Comparison of ENCODE assay signal across 8 cellular contexts in genomic region chr20:31968299-31969126, GRCh38. TPM values are rescaled to one million over a fixed set of nuclear protein-coding genes. Genes with fewer than 3 reads are reported as not detected.
DNase-seq lines count a peak whose midpoint lies in the region; ATAC-seq, FAIRE-seq and TF ChIP-seq lines count a peak whose summit lies in the region.

No MANE protein-coding gene starts in this region.

- TF ChIP-seq POLR2A in H54 (IDR thresholded peaks at IDR 0.05; ENCODE audit: low read depth, low read length), result no peak

- TF ChIP-seq CTCF in foreskin keratinocyte (conservative IDR thresholded peaks at IDR 0.05) (no peak), neural crest cell (conservative IDR thresholded peaks at IDR 0.05) (no peak)

- H3K4me1 ChIP-seq in foreskin keratinocyte, result no peaks in the 10 kb centered on the region

- H3K27ac ChIP-seq in foreskin keratinocyte, result no peak overlapping the region

- no peak overlapping the region for H3K27ac Mint-ChIP-seq in neural crest cell (ENCODE audit: unreplicated experiment)
- no peak overlapping the region for H3K27ac Mint-ChIP-seq in stimulated activated naive CD8-positive, alpha-beta T cell treated with anti-CD3 and anti-CD28 coated beads, Interleukin-15, Interleukin-2, amounts not matched to agents 100 ng/mL and 50 ng/mL, for 24 hours

- DNase-seq in AML-193 (lab: John Stamatoyannopoulos, UW), result peak; percentile 44 to 51
- peak; percentile 80 for DNase-seq in H54 (ENCODE audit: insufficient read length, low spot score)
- peak; percentile 86 for DNase-seq in RPMI8226
- peak; percentile 92 for DNase-seq in activated effector memory CD4-positive, alpha-beta T cell treated with anti-CD3 and anti-CD28 coated beads, Interleukin-2, amount 50 U/mL, for 16 hours
- DNase-seq in foreskin keratinocyte, result peak in 1 of 2 donors; percentile 36
- peak; percentile 100 for DNase-seq in neural crest cell (ENCODE audit: low read depth, low spot score)

- H3K9me3 Mint-ChIP-seq in neural crest cell, result no peaks in the 10 kb centered on the region
- H3K9me3 Mint-ChIP-seq in stimulated activated naive CD8-positive, alpha-beta T cell treated with anti-CD3 and anti-CD28 coated beads, Interleukin-15, Interleukin-2, amounts not matched to agents 100 ng/mL and 50 ng/mL, for 24 hours, result no peaks in the 10 kb centered on the region

- no peak for FAIRE-seq in H54 (lab: Jason Lieb, UNC)

- H3K36me3 Mint-ChIP-seq in neural crest cell (ENCODE audit: low read depth), result no peaks in the 10 kb centered on the region
- H3K36me3 Mint-ChIP-seq in stimulated activated naive CD8-positive, alpha-beta T cell treated with anti-CD3 and anti-CD28 coated beads, Interleukin-15, Interleukin-2, amounts not matched to agents 100 ng/mL and 50 ng/mL, for 24 hours (ENCODE audit: low read depth), result no peaks in the 10 kb centered on the region

- peaks cover 15% of the 10 kb centered on the region for H3K4me1 Mint-ChIP-seq in neural crest cell
- peaks cover 4% of the 10 kb centered on the region for H3K4me1 Mint-ChIP-seq in stimulated activated naive CD8-positive, alpha-beta T cell treated with anti-CD3 and anti-CD28 coated beads, Interleukin-15, Interleukin-2, amounts not matched to agents 100 ng/mL and 50 ng/mL, for 24 hours (ENCODE audit: low read depth)

- peaks cover 62% of the 10 kb centered on the region for H3K27me3 ChIP-seq in foreskin keratinocyte

- H3K27me3 Mint-ChIP-seq in neural crest cell (ENCODE audit: low read depth), result peaks cover 90% of the 10 kb centered on the region
- peaks cover 58% of the 10 kb centered on the region for H3K27me3 Mint-ChIP-seq in stimulated activated naive CD8-positive, alpha-beta T cell treated with anti-CD3 and anti-CD28 coated beads, Interleukin-15, Interleukin-2, amounts not matched to agents 100 ng/mL and 50 ng/mL, for 24 hours

- ATAC-seq in foreskin keratinocyte (peak; percentile 78), HG03045 (IDR thresholded peaks at IDR 0.05; ENCODE audit: unreplicated experiment) (no peak)

- H3K4me3 Mint-ChIP-seq in neural crest cell, result peak overlapping the region; percentile 86
- H3K4me3 Mint-ChIP-seq in stimulated activated naive CD8-positive, alpha-beta T cell treated with anti-CD3 and anti-CD28 coated beads, Interleukin-15, Interleukin-2, amounts not matched to agents 100 ng/mL and 50 ng/mL, for 24 hours, result peak overlapping the region; percentile 88

RNA-seq across cellular contexts. Expression of gene XKR7, which starts 0.6 kb away (rescaled TPM):
- total RNA-seq in foreskin keratinocyte (not detected in 2 replicates), neural crest cell (4.5 and 4.9 TPM in 2 replicates)
- polyA plus RNA-seq in foreskin keratinocyte, result not detected in 2 replicates

RNA-seq across cellular contexts. Expression of gene PDRG1, which starts 16.7 kb away (rescaled TPM):
- total RNA-seq in foreskin keratinocyte (7.6 and 8.8 TPM in 2 replicates), neural crest cell (32.0 and 34.9 TPM in 2 replicates)
- 17.0 and 17.8 TPM in 2 replicates for polyA plus RNA-seq in foreskin keratinocyte

RNA-seq across cellular contexts. Expression of gene CCM2L, which starts 41.7 kb away (rescaled TPM):
- not detected in 2 replicates for total RNA-seq in foreskin keratinocyte
- polyA plus RNA-seq in foreskin keratinocyte, result not detected in 2 replicates
- total RNA-seq in neural crest cell, result 0.14 and 0.26 TPM in 2 replicates
